ENCODE assay signal across 13 cellular contexts in genomic region chr14:75042040-75042439, GRCh38. TPM values are rescaled to one million over a fixed set of nuclear protein-coding genes. Genes with fewer than 3 reads are reported as not detected.
DNase-seq lines count a peak whose midpoint lies in the region; ATAC-seq and TF ChIP-seq lines count a peak whose summit lies in the region.
"Had no signal": no experiment of that assay in that cellular context is flagged by ENCODE, and none has a peak within 500 bp of the region (broad histone marks: within the 10 kb centered on the region; RNA-seq: fewer than 3 reads in every experiment).

No MANE protein-coding gene starts in this region.

- H3K36me3 Mint-ChIP-seq in T-helper 17 cell (ENCODE audit: low read depth), result peaks cover under 1% of the 10 kb centered on the region
- H3K36me3 Mint-ChIP-seq in CD4-positive, alpha-beta T cell (ENCODE audit: low read depth), result peaks cover 66% of the 10 kb centered on the region

- H3K27ac ChIP-seq in HEK293 (ENCODE audit: extremely low read depth, low read depth, low read length) (no peak overlapping the region), transverse colon (peak overlapping the region; percentile 80 to 82 (median 81)), heart right ventricle (no peak overlapping the region)
- H3K27ac ChIP-seq in CD4-positive, alpha-beta T cell (ENCODE audit: low read depth, low read length), result no peak overlapping the region
- H3K27ac ChIP-seq: coronary artery, left ventricle myocardium inferior had no signal

- WGBS in transverse colon (ENCODE audit: low coverage in 1 of 2), 2 donors, result 36 to 46% methylated on average over 5 to 6 of the region's 6 CpGs
- 62 to 70% methylated on average over 6 of the region's 6 CpGs for WGBS in heart right ventricle, 2 donors

- no peak overlapping the region for H3K4me3 ChIP-seq in HEK293 (ENCODE audit: low read depth, low read length)
- no peak overlapping the region for H3K4me3 ChIP-seq in transverse colon
- H3K4me3 ChIP-seq in heart right ventricle, result no peak overlapping the region
- H3K4me3 ChIP-seq: coronary artery, left ventricle myocardium inferior, suprapubic skin had no signal

- H3K27ac Mint-ChIP-seq in T-helper 17 cell, result no peak overlapping the region
- no peak overlapping the region for H3K27ac Mint-ChIP-seq in CD4-positive, alpha-beta T cell
- H3K27ac Mint-ChIP-seq: activated naive CD8-positive, alpha-beta T cell; natural killer cell treated with Interleukin-12 subunit alpha and Interleukin-12 subunit beta and Interleukin-15 and Interleukin-18, amount 100 ng/mL, for 72 hours had no signal

- TF ChIP-seq EP300 in transverse colon (IDR thresholded peaks at IDR 0.05; ENCODE audit: low read depth), result no peak

- POLR2A ChIA-PET in HEK293 (lab: Yijun Ruan, JAX), result no interaction called here
- POLR2A ChIA-PET in CD4-positive, alpha-beta T cell (lab: Charles Lee), result no interaction called here

- H3K4me1 ChIP-seq in HEK293 (ENCODE audit: control insufficient read depth, insufficient read depth, low read length) (peaks cover 6% of the 10 kb centered on the region), transverse colon (peaks cover 10 to 67% (median 40%) of the 10 kb centered on the region in 4 donors), heart right ventricle (peaks cover 0 to 39% (median 19%) of the 10 kb centered on the region in 9 donors)

- intact Hi-C loops in transverse colon (cut with DNase I; ENCODE audit: low total_unique reads) (no loop called here), heart right ventricle (cut with DNase I) (no loop called here)
- intact Hi-C loops in CD4-positive, alpha-beta T cell (cut with DNase I, micrococcal nuclease), result loop anchor here in 1 of 2 experiments (5.0 kb wide), 1 partner anchor 35 kb away; no protein-coding TSS in a partner anchor

- CTCF ChIA-PET in HEK293 (lab: Yijun Ruan, JAX), result interaction anchor here (0.5 to 1.2 kb wide), 3 partner anchors 46 to 431 kb away, joined by 3 to 4 read pairs (median 3); no protein-coding TSS in a partner anchor
- CTCF ChIA-PET in CD4-positive, alpha-beta T cell (lab: Charles Lee), result no interaction called here

- peaks cover 0 to 17% of the 10 kb centered on the region in 2 experiments; a peak in 1 of 3 replicates for H3K36me3 ChIP-seq in HEK293 (ENCODE audit: control insufficient read depth in 2 of 2, insufficient read depth in 1 of 2, low read length in 2 of 2)
- peaks cover 0 to 8% (median 0%) of the 10 kb centered on the region in 4 donors for H3K36me3 ChIP-seq in transverse colon
- H3K36me3 ChIP-seq in heart right ventricle, result peaks cover 0 to 74% (median 9%) of the 10 kb centered on the region in 9 donors

- no peak for TF ChIP-seq POLR2A in transverse colon (IDR thresholded peaks at IDR 0.05)

- H3K4me3 Mint-ChIP-seq in T-helper 17 cell, result no peak overlapping the region
- H3K4me3 Mint-ChIP-seq in CD4-positive, alpha-beta T cell, result no peak overlapping the region
- H3K4me3 Mint-ChIP-seq: activated naive CD8-positive, alpha-beta T cell; natural killer cell treated with Interleukin-12 subunit alpha and Interleukin-12 subunit beta and Interleukin-15 and Interleukin-18, amount 100 ng/mL, for 72 hours had no signal

- DNase-seq in T-helper 17 cell (no peak), glomerular visceral epithelial cell (ENCODE audit: extremely low spot score) (peak; percentile 35), transverse colon (no peak), heart right ventricle (no peak)
- no peak for DNase-seq in CD4-positive, alpha-beta T cell
- DNase-seq in activated CD8-positive, alpha-beta memory T cell treated with anti-CD3 and anti-CD28 coated beads, Interleukin-2, amount 50 U/mL, for 4 hours, result no peak
- DNase-seq: left ventricle myocardium inferior, RPMI8226 had no signal

- no peaks in the 10 kb centered on the region for H3K9me3 Mint-ChIP-seq in CD4-positive, alpha-beta T cell
- H3K9me3 Mint-ChIP-seq: natural killer cell treated with Interleukin-12 subunit alpha and Interleukin-12 subunit beta and Interleukin-15 and Interleukin-18, amount 100 ng/mL, for 72 hours had no signal

- ATAC-seq in T-helper 17 cell, result peak; percentile 27
- ATAC-seq in heart right ventricle, result no peak
- no peak for ATAC-seq in CD4-positive, alpha-beta T cell (ENCODE audit: poor library complexity)
- ATAC-seq: natural killer cell treated with Interleukin-12 subunit alpha and Interleukin-12 subunit beta and Interleukin-15 and Interleukin-18, amount 100 ng/mL, for 72 hours had no signal

- in situ Hi-C loops in transverse colon (cut with MboI; ENCODE audit: low pct_ligation_motif_present in 1 of 4, low pct_unique_long_range_greater_than_20kb in 1 of 4, low sequenced_read_pairs in 3 of 4), result no loop called here

- no peaks in the 10 kb centered on the region for H3K9me3 ChIP-seq in HEK293 (ENCODE audit: control insufficient read depth, insufficient read depth, low read depth, low read length)
- no peaks in the 10 kb centered on the region for H3K9me3 ChIP-seq in T-helper 17 cell (ENCODE audit: control insufficient read depth, low read length, poor library complexity, severe bottlenecking)
- H3K9me3 ChIP-seq in transverse colon, result no peaks in the 10 kb centered on the region
- H3K9me3 ChIP-seq in heart right ventricle, result no peaks in the 10 kb centered on the region
- no peaks in the 10 kb centered on the region for H3K9me3 ChIP-seq in CD4-positive, alpha-beta T cell (ENCODE audit: control insufficient read depth, low read length)
- H3K9me3 ChIP-seq: left ventricle myocardium inferior, suprapubic skin had no signal

- H3K4me1 Mint-ChIP-seq in T-helper 17 cell, result peaks cover 19% of the 10 kb centered on the region
- H3K4me1 Mint-ChIP-seq in CD4-positive, alpha-beta T cell (ENCODE audit: low read depth), result peaks cover 42% of the 10 kb centered on the region

- TF ChIP-seq CTCF in HEK293 (tag by site-specific recombination; IDR thresholded peaks at IDR 0.05) (no peak), transverse colon (IDR thresholded peaks at IDR 0.05) (no peak), heart right ventricle (IDR thresholded peaks at IDR 0.05) (no peak)
- TF ChIP-seq CTCF in CD4-positive, alpha-beta T cell (IDR thresholded peaks at IDR 0.05), result no peak

- no peaks in the 10 kb centered on the region for H3K27me3 Mint-ChIP-seq in T-helper 17 cell
- no peaks in the 10 kb centered on the region for H3K27me3 Mint-ChIP-seq in CD4-positive, alpha-beta T cell
- H3K27me3 Mint-ChIP-seq: activated naive CD8-positive, alpha-beta T cell; natural killer cell treated with Interleukin-12 subunit alpha and Interleukin-12 subunit beta and Interleukin-15 and Interleukin-18, amount 100 ng/mL, for 72 hours had no signal

- H3K27me3 ChIP-seq in transverse colon, result no peaks in the 10 kb centered on the region
- H3K27me3 ChIP-seq in heart right ventricle, result no peaks in the 10 kb centered on the region
- H3K27me3 ChIP-seq in CD4-positive, alpha-beta T cell (ENCODE audit: control insufficient read depth, insufficient read depth, low read length), result no peaks in the 10 kb centered on the region
- H3K27me3 ChIP-seq: suprapubic skin had no signal

TF ChIP-seq in HEK293, 187 proteins besides CTCF, POLR2A, EP300 and RAD21:
- TF ChIP-seq PRDM6 (tag by site-specific recombination; IDR thresholded peaks at IDR 0.05), result peak; percentile 65
- no peak for TF ChIP-seq ZNF521 (tag by site-specific recombination; IDR thresholded peaks at IDR 0.05)

RNA-seq across cellular contexts. Expression of gene MLH3, which starts 9.2 kb away (rescaled TPM):
- 10 to 100 TPM; 16.5 to 22.0 TPM for total RNA-seq in T-helper 17 cell
- 10 to 100 TPM; 24.5 to 58.3 (median 42.5) TPM for total RNA-seq in transverse colon
- total RNA-seq in heart right ventricle, result 10 to 100 TPM; 14.7 to 21.6 (median 18.7) TPM
- 10 to 100 TPM in 1 of 2 donors, 1 to 10 TPM in 1; 8.4 to 15.7 TPM for polyA plus RNA-seq in heart right ventricle
- total RNA-seq in CD4-positive, alpha-beta T cell, result 10 to 100 TPM; 13.2 to 14.4 TPM

RNA-seq across cellular contexts. Expression of gene ACYP1, which starts 21.8 kb away (rescaled TPM):
- 10 to 100 TPM; 11.3 to 16.1 TPM for total RNA-seq in T-helper 17 cell
- total RNA-seq in transverse colon, result 10 to 100 TPM in 3 of 4 donors, 1 to 10 TPM in 1; 6.6 to 36.0 (median 23.2) TPM
- 10 to 100 TPM in 5 of 10 donors, 1 to 10 TPM in 5; 7.9 to 12.6 (median 10.0) TPM for total RNA-seq in heart right ventricle
- 10 to 100 TPM; 13.6 to 34.9 TPM for polyA plus RNA-seq in heart right ventricle
- 1 to 10 TPM; 7.9 to 9.4 TPM for total RNA-seq in CD4-positive, alpha-beta T cell

RNA-seq across cellular contexts. Expression of gene ZC2HC1C, which starts 27.4 kb away (rescaled TPM):
- total RNA-seq in T-helper 17 cell, result under 1 TPM; 0.20 to 0.76 TPM
- total RNA-seq in transverse colon, result 10 to 100 TPM in 1 of 4 donors, 1 to 10 TPM in 2, not detected in 1; 7.5 to 40.0 (median 8.1) TPM
- 10 to 100 TPM in 3 of 10 donors, 1 to 10 TPM in 7; 4.6 to 12.4 (median 8.9) TPM for total RNA-seq in heart right ventricle
- polyA plus RNA-seq in heart right ventricle, result 10 to 100 TPM in 1 of 2 donors, 1 to 10 TPM in 1; 3.7 to 14.6 TPM
- total RNA-seq in CD4-positive, alpha-beta T cell, result under 1 TPM; 0.22 to 0.30 TPM

RNA-seq across cellular contexts. Expression of gene EIF2B2, which starts 39.3 kb away (rescaled TPM):
- total RNA-seq in T-helper 17 cell (10 to 100 TPM; 22.9 to 25.9 TPM), transverse colon (10 to 100 TPM; 42.9 to 55.4 (median 51.1) TPM), heart right ventricle (10 to 100 TPM; 25.9 to 44.5 (median 31.5) TPM)
- 10 to 100 TPM; 14.3 to 60.4 TPM for polyA plus RNA-seq in heart right ventricle
- 10 to 100 TPM; 21.0 to 24.2 TPM for total RNA-seq in CD4-positive, alpha-beta T cell

Comparison
In these comparisons a context has a peak if more than half of its experiments do, and no peak if none do; other contexts are left out.
1. H3K27ac ChIP-seq: peak in transverse colon (4 of 4); none in HEK293 (single experiment), heart right ventricle (0 of 10) and CD4-positive, alpha-beta T cell (single experiment).